Comparison of ENCODE assay signal across 13 cellular contexts in the genomic region with DNA sequence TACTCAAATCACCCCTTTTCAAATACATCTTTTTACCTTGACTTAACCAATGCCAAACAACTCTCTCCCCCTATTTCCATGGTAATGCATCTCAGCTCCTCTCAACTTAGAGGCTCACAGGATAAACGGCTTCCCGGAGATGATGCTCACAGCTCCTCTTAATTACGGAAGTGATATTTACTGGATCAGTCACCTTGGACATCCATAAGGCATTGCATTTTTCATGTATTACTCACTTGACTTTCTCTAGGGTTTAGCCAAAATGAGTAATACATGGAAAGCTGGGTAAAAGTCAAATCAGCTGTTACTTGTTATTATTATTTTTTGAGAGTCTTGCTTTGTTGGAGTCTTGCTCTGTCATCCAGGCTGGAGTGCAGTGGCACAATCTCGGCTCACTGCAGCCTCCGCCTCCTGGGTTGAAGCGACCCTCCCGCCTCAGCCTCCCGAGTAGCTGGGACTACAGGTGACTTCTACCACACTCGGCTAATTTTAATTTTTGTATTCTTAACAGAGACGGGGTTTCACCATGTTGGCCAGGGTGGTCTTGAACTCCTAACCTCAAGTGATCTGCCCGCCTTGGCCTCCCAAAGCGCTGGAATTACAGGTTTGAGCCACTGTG.
A peak's percentile ranks its signal among the peaks of the same experiment; 100 is the strongest.
DNase-seq lines count a peak whose midpoint lies in the region; ATAC-seq and TF ChIP-seq lines count a peak whose summit lies in the region.
"Had no signal": no experiment of that assay in that cellular context is flagged by ENCODE, and none has a peak within 500 bp of the region (broad histone marks: within the 10 kb centered on the region; RNA-seq: fewer than 3 reads in every experiment).

No MANE protein-coding gene starts in this region.

- H3K9me3 Mint-ChIP-seq in stimulated activated memory B cell treated with anti-CD40 and anti-IgM and Interleukin-4, amounts not matched to agents 10 μg/mL and 1 μg/mL and 100 μg/mL, for 72 hours = no peaks in the 10 kb centered on the region
- H3K9me3 Mint-ChIP-seq: activated CD4-positive, alpha-beta memory T cell treated with anti-CD3 and anti-CD28 coated beads for 36 hours had no signal

- no peaks in the 10 kb centered on the region for H3K27me3 Mint-ChIP-seq in stimulated activated memory B cell treated with anti-CD40 and anti-IgM and Interleukin-4, amounts not matched to agents 10 μg/mL and 1 μg/mL and 100 μg/mL, for 72 hours
- no peaks in the 10 kb centered on the region for H3K27me3 Mint-ChIP-seq in T-helper 17 cell
- H3K27me3 Mint-ChIP-seq: activated CD4-positive, alpha-beta memory T cell treated with anti-CD3 and anti-CD28 coated beads for 36 hours; activated naive CD8-positive, alpha-beta T cell had no signal

- H3K4me1 Mint-ChIP-seq in stimulated activated memory B cell treated with anti-CD40 and anti-IgM and Interleukin-4, amounts not matched to agents 10 μg/mL and 1 μg/mL and 100 μg/mL, for 72 hours = peaks cover 51% of the 10 kb centered on the region
- H3K4me1 Mint-ChIP-seq in T-helper 17 cell = peaks cover 12% of the 10 kb centered on the region

- no peak overlapping the region for H3K4me3 Mint-ChIP-seq in stimulated activated memory B cell treated with anti-CD40 and anti-IgM and Interleukin-4, amounts not matched to agents 10 μg/mL and 1 μg/mL and 100 μg/mL, for 72 hours
- H3K4me3 Mint-ChIP-seq in T-helper 17 cell = no peak overlapping the region
- H3K4me3 Mint-ChIP-seq: activated CD4-positive, alpha-beta memory T cell treated with anti-CD3 and anti-CD28 coated beads for 36 hours; activated naive CD8-positive, alpha-beta T cell had no signal

- H3K4me1 ChIP-seq in adipocyte (ENCODE audit: control insufficient read depth, insufficient read depth, low read length) = peaks cover 24% of the 10 kb centered on the region
- H3K4me1 ChIP-seq in foreskin keratinocyte = peaks cover 19% of the 10 kb centered on the region

- TF ChIP-seq CTCF in foreskin keratinocyte (conservative IDR thresholded peaks at IDR 0.05) (no peak), GM13976 (IDR thresholded peaks at IDR 0.05; ENCODE audit: borderline replicate concordance, control extremely low read depth, extremely low read depth, insufficient read depth, missing control alignments) (no peak)

- in situ Hi-C loops in GM13976 (cut with MboI; ENCODE audit: low sequenced_read_pairs, unreplicated experiment) = no loop called here

- H3K27ac ChIP-seq in foreskin keratinocyte = no peak overlapping the region
- H3K27ac ChIP-seq: 22Rv1 had no signal

- peak overlapping the region; percentile 21 for H3K4me3 ChIP-seq in adipocyte (ENCODE audit: low read length)

- H3K27me3 ChIP-seq in adipocyte (replicated peaks; ENCODE audit: control insufficient read depth, insufficient read depth, low read length) (no peaks in the 10 kb centered on the region), foreskin keratinocyte (no peaks in the 10 kb centered on the region)

- H3K9me3 ChIP-seq in adipocyte (ENCODE audit: control insufficient read depth, low read length) = no peaks in the 10 kb centered on the region
- H3K9me3 ChIP-seq in T-helper 17 cell (ENCODE audit: control insufficient read depth, low read length, poor library complexity, severe bottlenecking) = no peaks in the 10 kb centered on the region

- DNase-seq in DMS53 (lab: John Stamatoyannopoulos, UW) = peak; percentile 11
- DNase-seq in DMS53 treated with DMSO at 0.1 percent for 48 hours (lab: John Stamatoyannopoulos, UW; ENCODE audit: unreplicated experiment) = no peak
- peak; percentile 81 for DNase-seq in adipocyte (ENCODE audit: low read depth)
- DNase-seq in foreskin keratinocyte = peak; percentile 90 to 95
- no peak for DNase-seq in T-helper 17 cell
- DNase-seq in GM13976 (ENCODE audit: low spot score) = no peak
- DNase-seq: activated CD4-positive, alpha-beta memory T cell treated with anti-CD3 and anti-CD28 coated beads for 36 hours; MV-4-11; NCI-H526 had no signal

- peak overlapping the region; percentile 56 for H3K27ac Mint-ChIP-seq in stimulated activated memory B cell treated with anti-CD40 and anti-IgM and Interleukin-4, amounts not matched to agents 10 μg/mL and 1 μg/mL and 100 μg/mL, for 72 hours
- no peak overlapping the region for H3K27ac Mint-ChIP-seq in T-helper 17 cell
- H3K27ac Mint-ChIP-seq: activated CD4-positive, alpha-beta memory T cell treated with anti-CD3 and anti-CD28 coated beads for 36 hours had no signal

- peaks cover 23% of the 10 kb centered on the region for H3K36me3 Mint-ChIP-seq in stimulated activated memory B cell treated with anti-CD40 and anti-IgM and Interleukin-4, amounts not matched to agents 10 μg/mL and 1 μg/mL and 100 μg/mL, for 72 hours
- H3K36me3 Mint-ChIP-seq in T-helper 17 cell (ENCODE audit: low read depth) = peaks cover 2% of the 10 kb centered on the region
- H3K36me3 Mint-ChIP-seq: activated CD4-positive, alpha-beta memory T cell treated with anti-CD3 and anti-CD28 coated beads for 36 hours had no signal

- ATAC-seq in foreskin keratinocyte (peak; percentile 93), T-helper 17 cell (no peak), HG02938 (IDR thresholded peaks at IDR 0.05; ENCODE audit: unreplicated experiment) (no peak)
- no peak for ATAC-seq in stimulated activated memory B cell treated with anti-CD40 and anti-IgM and Interleukin-4, amounts not matched to agents 10 μg/mL and 1 μg/mL and 100 μg/mL, for 72 hours

- peaks cover 32% of the 10 kb centered on the region for H3K36me3 ChIP-seq in adipocyte (ENCODE audit: control insufficient read depth, insufficient read depth, low read length, severe bottlenecking)

- H3K9ac ChIP-seq in adipocyte (ENCODE audit: low read length) = peak overlapping the region; percentile 42

Comparison
In these comparisons a context has a peak if more than half of its experiments do, and no peak if none do; other contexts are left out.
1. DNase-seq: peak in DMS53 (single experiment), adipocyte (single experiment) and foreskin keratinocyte (2 of 2); none in DMS53 treated with DMSO at 0.1 percent for 48 hours (single experiment), T-helper 17 cell (0 of 3) and GM13976 (single experiment).